In genomic region chr17:7880076-7880868, GRCh38 we compare ENCODE assay signal across 21 cellular contexts. TPM values are rescaled to one million over a fixed set of nuclear protein-coding genes. Genes with fewer than 3 reads are reported as not detected.
DNase-seq lines count a peak whose midpoint lies in the region; ATAC-seq and TF ChIP-seq lines count a peak whose summit lies in the region.
"Had no signal": no experiment of that assay in that cellular context is flagged by ENCODE, and none has a peak within 500 bp of the region (broad histone marks: within the 10 kb centered on the region; RNA-seq: fewer than 3 reads in every experiment).

No MANE protein-coding gene starts in this region.

- no peak for DNase-seq in cardiac muscle cell (ENCODE audit: low read depth in 1 of 2, low spot score in 1 of 2)
- no peak for DNase-seq in heart left ventricle
- peak; percentile 70 for DNase-seq in NCI-H82 treated with DMSO at 0.1 percent for 48 hours (lab: John Stamatoyannopoulos, UW; ENCODE audit: unreplicated experiment)
- peak; percentile 12 for DNase-seq in ureter (ENCODE audit: low spot score)
- no peak for DNase-seq in neural progenitor cell (ENCODE audit: low spot score)
- no peak for DNase-seq in T-helper 9 cell
- DNase-seq in NCI-H446 treated with DMSO at 0.1 percent for 48 hours (lab: John Stamatoyannopoulos, UW) = no peak
- DNase-seq: activated CD4-positive, alpha-beta T cell treated with anti-CD3 and anti-CD28 coated beads for 48 hours; activated gamma-delta T cell; DMS79; effector memory CD4-positive, alpha-beta T cell; left ventricle myocardium inferior; NCI-H1092 treated with DMSO at 0.1 percent for 48 hours; ovary had no signal

- no peaks in the 10 kb centered on the region for H3K9me3 ChIP-seq in cardiac muscle cell (ENCODE audit: low read depth)
- H3K9me3 ChIP-seq in heart left ventricle = no peaks in the 10 kb centered on the region
- no peaks in the 10 kb centered on the region for H3K9me3 ChIP-seq in neural progenitor cell (ENCODE audit: low read depth)
- H3K9me3 ChIP-seq: HAP-1, left ventricle myocardium inferior, ovary had no signal

- ATAC-seq in heart left ventricle = no peak
- ATAC-seq: Right ventricle myocardium inferior, sciatic nerve had no signal

- H3F3A ChIP-seq in neural progenitor cell (ENCODE audit: low read depth) = peaks cover 18% of the 10 kb centered on the region

- H3K36me3 Mint-ChIP-seq in neural progenitor cell = peaks cover 6% of the 10 kb centered on the region

- no peak overlapping the region for H2AFZ ChIP-seq in neural progenitor cell (replicated peaks)

- H3K27me3 Mint-ChIP-seq in neural progenitor cell (ENCODE audit: insufficient read depth, low read depth) = no peaks in the 10 kb centered on the region
- H3K27me3 Mint-ChIP-seq: stimulated activated naive CD8-positive, alpha-beta T cell treated with anti-CD3 and anti-CD28 coated beads, Interleukin-15, Interleukin-2, amounts not matched to agents 100 ng/mL and 50 ng/mL, for 24 hours; type B pancreatic cell had no signal

- H4K20me1 ChIP-seq in neural progenitor cell (ENCODE audit: low read depth) = no peaks in the 10 kb centered on the region

- no peak overlapping the region for H3K4me3 Mint-ChIP-seq in neural progenitor cell
- H3K4me3 Mint-ChIP-seq: CD14-positive monocyte; stimulated activated naive CD8-positive, alpha-beta T cell treated with anti-CD3 and anti-CD28 coated beads, Interleukin-15, Interleukin-2, amounts not matched to agents 100 ng/mL and 50 ng/mL, for 24 hours; type B pancreatic cell had no signal

- no peaks in the 10 kb centered on the region for H3K9me3 Mint-ChIP-seq in neural progenitor cell
- H3K9me3 Mint-ChIP-seq: CD14-positive monocyte; stimulated activated naive CD8-positive, alpha-beta T cell treated with anti-CD3 and anti-CD28 coated beads, Interleukin-15, Interleukin-2, amounts not matched to agents 100 ng/mL and 50 ng/mL, for 24 hours; type B pancreatic cell had no signal

- no peak for TF ChIP-seq CTCF in cardiac muscle cell (IDR thresholded peaks at IDR 0.05; ENCODE audit: low read depth, low read length)
- no peak for TF ChIP-seq CTCF in heart left ventricle (IDR thresholded peaks at IDR 0.05)
- TF ChIP-seq CTCF in VCaP (conservative IDR thresholded peaks at IDR 0.05) = no peak
- TF ChIP-seq CTCF in neural progenitor cell (IDR thresholded peaks at IDR 0.05) = no peak

- intact Hi-C loops in heart left ventricle (cut with DNase I) = no loop called here

- H3K4me1 ChIP-seq in cardiac muscle cell (ENCODE audit: low read depth) = peaks cover 14% of the 10 kb centered on the region
- peaks cover 0 to 50% (median 0%) of the 10 kb centered on the region in 12 donors for H3K4me1 ChIP-seq in heart left ventricle
- peaks cover 11% of the 10 kb centered on the region for H3K4me1 ChIP-seq in neural progenitor cell

- H3K27me3 ChIP-seq in cardiac muscle cell (no peaks in the 10 kb centered on the region), heart left ventricle (no peaks in the 10 kb centered on the region), neural progenitor cell (no peaks in the 10 kb centered on the region)
- H3K27me3 ChIP-seq: ovary had no signal

- WGBS in heart left ventricle, 4 donors = 71 to 80% (median 77%) methylated on average over 3 of the region's 3 CpGs

- H3K27ac ChIP-seq in cardiac muscle cell (peak overlapping the region; percentile 47), heart left ventricle (peak overlapping the region in 1 of 12 donors; percentile 44), VCaP (peak overlapping the region; percentile 97), neural progenitor cell (no peak overlapping the region)
- H3K27ac ChIP-seq: left ventricle myocardium inferior, ovary had no signal

- H3K79me2 ChIP-seq in neural progenitor cell (ENCODE audit: low read depth) = no peaks in the 10 kb centered on the region

- no peak overlapping the region for H3K27ac Mint-ChIP-seq in neural progenitor cell
- H3K27ac Mint-ChIP-seq: CD14-positive monocyte; stimulated activated naive CD8-positive, alpha-beta T cell treated with anti-CD3 and anti-CD28 coated beads, Interleukin-15, Interleukin-2, amounts not matched to agents 100 ng/mL and 50 ng/mL, for 24 hours; type B pancreatic cell had no signal

- no peak for TF ChIP-seq POLR2A in heart left ventricle (IDR thresholded peaks at IDR 0.05)

- H3K4me3 ChIP-seq in cardiac muscle cell (no peak overlapping the region), heart left ventricle (no peak overlapping the region), neural progenitor cell (no peak overlapping the region)
- H3K4me3 ChIP-seq: HAP-1, left ventricle myocardium inferior, ovary had no signal

- H3K9ac ChIP-seq in neural progenitor cell = no peak overlapping the region

- H3K4me2 ChIP-seq in neural progenitor cell = no peak overlapping the region

- H3K36me3 ChIP-seq in cardiac muscle cell (peaks cover 16% of the 10 kb centered on the region), heart left ventricle (peaks cover 0 to 56% (median 6%) of the 10 kb centered on the region in 9 donors), neural progenitor cell (no peaks in the 10 kb centered on the region)
- H3K36me3 ChIP-seq: ovary had no signal

- peaks cover 2% of the 10 kb centered on the region for H3K4me1 Mint-ChIP-seq in neural progenitor cell

RNA-seq across cellular contexts. Expression of gene CHD3, which starts 8.3 kb away (rescaled TPM):
- total RNA-seq in cardiac muscle cell = 40.2 and 64.7 TPM in 2 replicates
- 15.9 and 19.7 TPM in 2 replicates for polyA plus RNA-seq in cardiac muscle cell
- total RNA-seq in heart left ventricle = 10 to 100 TPM in 6 of 9 donors, 1 to 10 TPM in 3; 6.7 to 30.6 (median 13.6) TPM
- 10 to 100 TPM; 17.5 to 17.9 TPM for polyA plus RNA-seq in heart left ventricle
- total RNA-seq in ureter = 225 TPM
- 12.8 and 28.0 TPM in 2 replicates for total RNA-seq in neural progenitor cell (ENCODE audit: low replicate concordance)

RNA-seq across cellular contexts. Expression of gene CYB5D1, which starts 22.5 kb away (rescaled TPM):
- total RNA-seq in cardiac muscle cell (14.0 and 14.3 TPM in 2 replicates), heart left ventricle (10 to 100 TPM in 8 of 9 donors, 1 to 10 TPM in 1; 9.3 to 20.4 (median 16.6) TPM), ureter (15.7 TPM), neural progenitor cell (ENCODE audit: low replicate concordance) (11.5 and 12.9 TPM in 2 replicates)
- polyA plus RNA-seq in cardiac muscle cell (10.7 and 13.7 TPM in 2 replicates), heart left ventricle (10 to 100 TPM; 11.7 to 15.5 TPM)

RNA-seq across cellular contexts. Expression of gene NAA38, which starts 22.9 kb away (rescaled TPM):
- total RNA-seq in cardiac muscle cell = 107 and 130 TPM in 2 replicates
- 158 and 168 TPM in 2 replicates for polyA plus RNA-seq in cardiac muscle cell
- 100 to 1,000 TPM in 1 of 9 donors, 10 to 100 TPM in 8; 60.9 to 141 (median 72.4) TPM for total RNA-seq in heart left ventricle
- polyA plus RNA-seq in heart left ventricle = 100 to 1,000 TPM in 1 of 2 donors, 10 to 100 TPM in 1; 75.2 to 179 TPM
- total RNA-seq in ureter = 98.6 TPM
- total RNA-seq in neural progenitor cell (ENCODE audit: low replicate concordance) = 8.6 and 27.4 TPM in 2 replicates

RNA-seq across cellular contexts. Expression of gene TMEM88, which starts 25.4 kb away (rescaled TPM):
- total RNA-seq in cardiac muscle cell = 27.4 and 51.2 TPM in 2 replicates
- 31.3 and 66.1 TPM in 2 replicates for polyA plus RNA-seq in cardiac muscle cell
- 100 to 1,000 TPM in 1 of 9 donors, 10 to 100 TPM in 8; 16.7 to 130 (median 27.0) TPM for total RNA-seq in heart left ventricle
- 100 to 1,000 TPM in 1 of 2 donors, 10 to 100 TPM in 1; 97.7 to 112 TPM for polyA plus RNA-seq in heart left ventricle
- 9.9 TPM for total RNA-seq in ureter
- total RNA-seq in neural progenitor cell (ENCODE audit: low replicate concordance) = 13.8 and 53.7 TPM in 2 replicates
- polyA plus RNA-seq: CD14-positive monocyte had no signal

RNA-seq across cellular contexts. Expression of gene RNF227, which starts 35.8 kb away (rescaled TPM):
- 20.3 and 26.1 TPM in 2 replicates for total RNA-seq in cardiac muscle cell
- polyA plus RNA-seq in cardiac muscle cell = 5.2 and 5.8 TPM in 2 replicates
- total RNA-seq in heart left ventricle = 1 to 10 TPM in 5 of 9 donors, under 1 TPM in 4; 0.51 to 4.9 (median 1.1) TPM
- polyA plus RNA-seq in heart left ventricle = under 1 TPM; 0.79 to 0.88 TPM
- total RNA-seq in ureter = 2.5 TPM
- total RNA-seq in neural progenitor cell (ENCODE audit: low replicate concordance) = 4.0 and 4.8 TPM in 2 replicates

Comparison
In these comparisons a context has a peak if more than half of its experiments do, and no peak if none do; other contexts are left out.
1. DNase-seq: peak in NCI-H82 treated with DMSO at 0.1 percent for 48 hours (single experiment) and ureter (single experiment); none in cardiac muscle cell (0 of 2), heart left ventricle (0 of 5), neural progenitor cell (single experiment), T-helper 9 cell (single experiment) and NCI-H446 treated with DMSO at 0.1 percent for 48 hours (single experiment).